ENCODE assay signal across 38 cellular contexts in the genomic region with DNA sequence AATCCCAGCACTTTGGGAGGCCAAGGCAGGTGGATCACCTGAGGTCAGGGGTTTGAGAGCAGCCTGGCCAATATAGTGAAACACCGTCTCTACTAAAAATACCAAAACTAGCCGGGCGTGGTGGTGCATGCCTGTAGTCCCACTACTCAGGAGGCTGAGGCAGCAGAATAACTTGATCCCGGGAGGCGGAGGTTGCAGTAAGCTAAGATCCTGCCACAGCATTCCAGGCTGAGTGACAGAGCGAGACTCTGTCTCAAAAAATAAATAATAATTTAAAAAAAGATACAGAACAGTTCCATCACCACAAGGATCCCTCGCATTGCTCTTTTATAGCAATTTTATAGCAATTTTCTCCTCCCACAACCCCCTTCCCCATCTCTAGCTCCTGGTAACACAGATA. TPM values are rescaled to one million over a fixed set of nuclear protein-coding genes. Genes with fewer than 3 reads are reported as not detected.
"Had no signal": no experiment of that assay in that cellular context is flagged by ENCODE, and none has a peak within 500 bp of the region (broad histone marks: within the 10 kb centered on the region; RNA-seq: fewer than 3 reads in every experiment).

No MANE protein-coding gene starts in this region.

- DNase-seq: Karpas-422, Kasumi-1, KG1, MG63, MM.1S, MV-4-11, NCI-H1048, NCI-H1092, NCI-H1092 treated with DMSO at 0.1 percent for 48 hours, NCI-H1105, NCI-H1105 treated with DMSO at 0.1 percent for 48 hours, NCI-H1417, NCI-H1417 treated with DMSO at 0.1 percent for 48 hours, NCI-H1436, NCI-H1436 treated with DMSO at 0.1 percent for 48 hours, NCI-H146, NCI-H1694, NCI-H1694 treated with DMSO at 0.1 percent for 48 hours, NCI-H187, NCI-H187 treated with DMSO at 0.1 percent for 48 hours, NCI-H1930, NCI-H2029, NCI-H2029 treated with DMSO at 0.1 percent for 48 hours, NCI-H2081, NCI-H2081 treated with DMSO at 0.1 percent for 48 hours, NCI-H2107, NCI-H2171, NCI-H2171 treated with DMSO at 0.1 percent for 48 hours, NCI-H2227 treated with DMSO at 0.1 percent for 48 hours, NCI-H226, NCI-H345, NCI-H446, NCI-H446 treated with DMSO at 0.1 percent for 48 hours, NCI-H510A had no signal

RNA-seq across cellular contexts. Expression of a gene that starts 4.7 kb away (rescaled TPM):
- total RNA-seq: LHCN-M2, M059J, MCF 10A, NCI-H460 had no signal

RNA-seq across cellular contexts. Expression of a gene that starts 43.7 kb away (rescaled TPM):
- total RNA-seq: LHCN-M2, M059J, MCF 10A, NCI-H460 had no signal

RNA-seq across cellular contexts. Expression of a gene that starts 47.2 kb away (rescaled TPM):
- total RNA-seq: LHCN-M2, MCF 10A, NCI-H460 had no signal
